ENCODE assay signal across 26 cellular contexts in the genomic region with DNA sequence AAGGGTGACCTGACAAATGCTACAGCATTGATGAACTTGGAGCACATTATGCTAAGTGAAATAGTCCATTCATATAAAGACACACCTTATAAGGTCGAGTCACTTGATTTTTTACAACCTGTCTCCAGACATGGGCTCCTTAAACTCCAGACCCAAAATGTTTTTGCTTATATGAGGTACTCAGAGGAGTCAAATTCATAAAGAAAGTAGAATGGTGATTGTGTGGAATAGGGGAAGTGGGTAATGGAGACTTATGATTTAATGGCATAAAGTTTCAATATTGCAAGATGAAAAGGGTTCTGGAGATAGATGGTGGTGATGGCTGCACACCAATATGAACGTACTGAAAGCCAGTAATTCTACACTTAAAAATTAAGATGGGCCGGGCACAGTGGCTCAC.
"Had no signal": no experiment of that assay in that cellular context is flagged by ENCODE, and none has a peak within 500 bp of the region (broad histone marks: within the 10 kb centered on the region; RNA-seq: fewer than 3 reads in every experiment).

No MANE protein-coding gene starts in this region.

- H3K27me3 Mint-ChIP-seq: activated CD4-positive, alpha-beta memory T cell treated with anti-CD3 and anti-CD28 coated beads, Interleukin-2, amount 10 ng/mL, durations not matched to agents 7 days and 5 days; activated CD4-positive, alpha-beta T cell treated with anti-CD3 and anti-CD28 coated beads, Interleukin-2, amount 10 ng/mL, durations not matched to agents 7 days and 5 days; activated T-cell treated with anti-CD3 and anti-CD28 coated beads, Interleukin-2, amount 50 U/mL, for 24 hours; activated T-helper 17 cell treated with anti-CD3 and anti-CD28 coated beads, Interleukin-2, amount 50 U/mL, for 72 hours had no signal

- H3K4me3 Mint-ChIP-seq: activated CD4-positive, alpha-beta memory T cell treated with anti-CD3 and anti-CD28 coated beads, Interleukin-2, amount 10 ng/mL, durations not matched to agents 7 days and 5 days; activated CD4-positive, alpha-beta T cell treated with anti-CD3 and anti-CD28 coated beads, Interleukin-2, amount 10 ng/mL, durations not matched to agents 7 days and 5 days; activated naive CD8-positive, alpha-beta T cell; activated T-cell treated with anti-CD3 and anti-CD28 coated beads, Interleukin-2, amount 50 U/mL, for 24 hours; activated T-helper 17 cell treated with anti-CD3 and anti-CD28 coated beads, Interleukin-2, amount 50 U/mL, for 72 hours had no signal

- H3K27ac Mint-ChIP-seq: activated CD4-positive, alpha-beta memory T cell treated with anti-CD3 and anti-CD28 coated beads, Interleukin-2, amount 10 ng/mL, durations not matched to agents 7 days and 5 days; activated CD4-positive, alpha-beta T cell treated with anti-CD3 and anti-CD28 coated beads, Interleukin-2, amount 10 ng/mL, durations not matched to agents 7 days and 5 days; activated naive CD8-positive, alpha-beta T cell; activated T-cell treated with anti-CD3 and anti-CD28 coated beads, Interleukin-2, amount 50 U/mL, for 24 hours; activated T-helper 17 cell treated with anti-CD3 and anti-CD28 coated beads, Interleukin-2, amount 50 U/mL, for 72 hours had no signal

- H3K4me1 ChIP-seq: body of pancreas had no signal

- H3K4me1 Mint-ChIP-seq: activated CD4-positive, alpha-beta memory T cell treated with anti-CD3 and anti-CD28 coated beads, Interleukin-2, amount 10 ng/mL, durations not matched to agents 7 days and 5 days; activated CD4-positive, alpha-beta T cell treated with anti-CD3 and anti-CD28 coated beads, Interleukin-2, amount 10 ng/mL, durations not matched to agents 7 days and 5 days; activated T-helper 17 cell treated with anti-CD3 and anti-CD28 coated beads, Interleukin-2, amount 50 U/mL, for 72 hours had no signal

- H3K27me3 ChIP-seq: body of pancreas had no signal

- ATAC-seq: activated T-helper 17 cell treated with anti-CD3 and anti-CD28 coated beads, Interleukin-2, amount 50 U/mL, for 72 hours; body of pancreas; esophagus mucosa had no signal

- DNase-seq: activated CD4-positive, alpha-beta memory T cell treated with anti-CD3 and anti-CD28 coated beads, Interleukin-2, amount 10 ng/mL, durations not matched to agents 7 days and 5 days; activated CD4-positive, alpha-beta T cell treated with anti-CD3 and anti-CD28 coated beads for 4 hours; activated CD4-positive, alpha-beta T cell treated with anti-CD3 and anti-CD28 coated beads, Interleukin-2, amount 10 ng/mL, durations not matched to agents 7 days and 5 days; activated CD4-positive, alpha-beta T cell treated with anti-CD3 and anti-CD28 coated beads, Interleukin-2, amount 50 U/mL, for 4 hours; activated CD4-positive, CD25-positive, alpha-beta regulatory T cell; activated CD4-positive, CD25-positive, alpha-beta regulatory T cell treated with anti-CD3 and anti-CD28 coated beads, Interleukin-2, amount 50 U/mL, for 72 hours; activated CD8-positive, alpha-beta memory T cell treated with anti-CD3 and anti-CD28 coated beads, Interleukin-2, amount 50 U/mL, for 48 hours; activated effector memory CD4-positive, alpha-beta T cell treated with Interleukin-2 at 50 U/mL for 16 hours; activated gamma-delta T cell treated with Interleukin-2 at 50 U/mL for 16 hours; activated naive CD4-positive, alpha-beta T cell treated with anti-CD3 and anti-CD28 coated beads, Interleukin-2, amount 50 U/mL, for 16 hours; activated naive CD4-positive, alpha-beta T cell treated with Interleukin-2 at 50 U/mL for 16 hours; activated T-cell treated with anti-CD3 and anti-CD28 coated beads for 4 hours; activated T-cell treated with anti-CD3 and anti-CD28 coated beads, Interleukin-2, amount 50 U/mL, for 24 hours; amniotic stem cell; aorta; body of pancreas; caudate nucleus; cortex of kidney; dermis blood vessel endothelial cell; effector CD8-positive, alpha-beta T cell; foreskin fibroblast; head of caudate nucleus; T-helper 2 cell had no signal

- H3K4me3 ChIP-seq: body of pancreas had no signal

- H3K27ac ChIP-seq: body of pancreas had no signal
